ENCODE assay signal across 9 cellular contexts in genomic region chr7:41696323-41696916, GRCh38. TPM values are rescaled to one million over a fixed set of nuclear protein-coding genes. Genes with fewer than 3 reads are reported as not detected.
DNase-seq lines count a peak whose midpoint lies in the region; ATAC-seq and TF ChIP-seq lines count a peak whose summit lies in the region.
"Had no signal": no experiment of that assay in that cellular context is flagged by ENCODE, and none has a peak within 500 bp of the region (broad histone marks: within the 10 kb centered on the region; RNA-seq: fewer than 3 reads in every experiment).

No MANE protein-coding gene starts in this region.

- POLR2A ChIA-PET in Panc1 (lab: Charles Lee) = no interaction called here

- H3K9me3 ChIP-seq in Panc1 (ENCODE audit: control insufficient read depth, insufficient read depth, low read depth, low read length) (no peaks in the 10 kb centered on the region), liver (ENCODE audit: control insufficient read depth in 4 of 4, low read length in 3 of 4) (no peaks in the 10 kb centered on the region), subcutaneous abdominal adipose tissue (ENCODE audit: control insufficient read depth in 5 of 5, low read length in 5 of 5) (no peaks in the 10 kb centered on the region)

- CTCF ChIA-PET in Panc1 (lab: Charles Lee) = interaction anchor here (0.6 to 1.0 kb wide), 4 partner anchors 9 to 445 kb away, joined by 3 to 4 read pairs (median 3); no protein-coding TSS in a partner anchor

- H3K36me3 ChIP-seq in Panc1 (ENCODE audit: control insufficient read depth, insufficient read depth, low read length) (no peaks in the 10 kb centered on the region), liver (ENCODE audit: control insufficient read depth in 4 of 4, insufficient read depth in 3 of 4, low read depth in 1 of 4, low read length in 3 of 4) (no peaks in the 10 kb centered on the region), subcutaneous abdominal adipose tissue (ENCODE audit: control insufficient read depth in 5 of 5, insufficient read depth in 5 of 5, low read length in 5 of 5) (no peaks in the 10 kb centered on the region)

- in situ Hi-C loops in Panc1 (cut with HindIII; ENCODE audit: low pct_unique_long_range_greater_than_20kb, low sequenced_read_pairs) = no loop called here

- H3K4me1 ChIP-seq in Panc1 (ENCODE audit: control insufficient read depth, insufficient read depth, low read length) (no peaks in the 10 kb centered on the region), liver (ENCODE audit: control insufficient read depth in 4 of 4, insufficient read depth in 4 of 4, low read length in 3 of 4) (peaks cover 16 to 73% (median 59%) of the 10 kb centered on the region in 4 donors), subcutaneous abdominal adipose tissue (ENCODE audit: control insufficient read depth in 5 of 5, insufficient read depth in 5 of 5, low read length in 5 of 5) (peaks cover 0 to 31% (median 19%) of the 10 kb centered on the region in 5 donors)

- no peaks in the 10 kb centered on the region for H3K36me3 Mint-ChIP-seq in stimulated activated effector memory CD8-positive, alpha-beta T cell treated with anti-CD3 and anti-CD28 coated beads, Interleukin-12 subunit alpha, Interleukin-12 subunit beta, amount 100 ng/mL, for 72 hours
- H3K36me3 Mint-ChIP-seq: activated naive CD8-positive, alpha-beta T cell had no signal

- BruUV-seq in Panc1 (replicated peaks; lab: Mats Ljungman, UMichigan) = no TSS peak

- H3K27ac ChIP-seq in Panc1 (ENCODE audit: low read length) (no peak overlapping the region), liver (ENCODE audit: low read depth in 1 of 2, low read length in 2 of 2) (peak overlapping the region; percentile 63 to 75), subcutaneous abdominal adipose tissue (ENCODE audit: low read depth, low read length) (no peak overlapping the region)

- peaks cover 12% of the 10 kb centered on the region for H3K4me1 Mint-ChIP-seq in stimulated activated effector memory CD8-positive, alpha-beta T cell treated with anti-CD3 and anti-CD28 coated beads, Interleukin-12 subunit alpha, Interleukin-12 subunit beta, amount 100 ng/mL, for 72 hours

- peak overlapping the region; percentile 37 to 50 for H3K9ac ChIP-seq in liver (ENCODE audit: low read depth in 1 of 2, low read length in 2 of 2)
- H3K9ac ChIP-seq in subcutaneous abdominal adipose tissue (ENCODE audit: low read length in 5 of 5) = peak overlapping the region in 1 of 5 donors; percentile 32

- TF ChIP-seq RAD21 in liver (IDR thresholded peaks at IDR 0.05) = peak; percentile 87 to 91

- DNase-seq in GM03348 (ENCODE audit: low spot score) = peak; percentile 63
- DNase-seq in Panc1 (ENCODE audit: low read depth, low spot score) = no peak
- DNase-seq in dermis microvascular lymphatic vessel endothelial cell (ENCODE audit: low read depth in 2 of 2) = peak; percentile 47 to 93
- DNase-seq in stimulated activated effector memory CD8-positive, alpha-beta T cell treated with anti-CD3 and anti-CD28 coated beads, Interleukin-12 subunit alpha, Interleukin-12 subunit beta, amount 100 ng/mL, for 72 hours (ENCODE audit: low spot score in 2 of 2) = no peak

- H3K9me3 Mint-ChIP-seq in stimulated activated effector memory CD8-positive, alpha-beta T cell treated with anti-CD3 and anti-CD28 coated beads, Interleukin-12 subunit alpha, Interleukin-12 subunit beta, amount 100 ng/mL, for 72 hours = no peaks in the 10 kb centered on the region

- no peak overlapping the region for H3K27ac Mint-ChIP-seq in stimulated activated effector memory CD8-positive, alpha-beta T cell treated with anti-CD3 and anti-CD28 coated beads, Interleukin-12 subunit alpha, Interleukin-12 subunit beta, amount 100 ng/mL, for 72 hours
- H3K27ac Mint-ChIP-seq: activated naive CD8-positive, alpha-beta T cell had no signal

- H3K4me3 Mint-ChIP-seq in stimulated activated effector memory CD8-positive, alpha-beta T cell treated with anti-CD3 and anti-CD28 coated beads, Interleukin-12 subunit alpha, Interleukin-12 subunit beta, amount 100 ng/mL, for 72 hours = no peak overlapping the region
- H3K4me3 Mint-ChIP-seq: activated naive CD8-positive, alpha-beta T cell had no signal

- H3K27me3 ChIP-seq in Panc1 (ENCODE audit: control insufficient read depth, insufficient read depth, low read length) (peaks cover 5% of the 10 kb centered on the region), liver (ENCODE audit: control insufficient read depth in 4 of 4, insufficient read depth in 4 of 4, low read length in 3 of 4) (no peaks in the 10 kb centered on the region), subcutaneous abdominal adipose tissue (ENCODE audit: control insufficient read depth in 5 of 5, insufficient read depth in 4 of 5, low read length in 5 of 5) (peaks cover 6 to 15% (median 12%) of the 10 kb centered on the region in 5 donors)

- intact Hi-C loops in Panc1 (cut with micrococcal nuclease; ENCODE audit: unreplicated experiment) = no loop called here

- WGBS in liver = 25% methylated on average over 15 of the region's 15 CpGs

- peak; percentile 89 for TF ChIP-seq CTCF in Panc1 (IDR thresholded peaks at IDR 0.05)
- peak; percentile 57 for TF ChIP-seq CTCF in liver (IDR thresholded peaks at IDR 0.05; ENCODE audit: low read depth, low read length, missing input control)

- ATAC-seq in HG02678 (IDR thresholded peaks at IDR 0.05; ENCODE audit: unreplicated experiment) = peak; percentile 60
- peak; percentile 90 for ATAC-seq in Panc1
- ATAC-seq in HG02763 (IDR thresholded peaks at IDR 0.05; ENCODE audit: unreplicated experiment) = no peak
- no peak for ATAC-seq in stimulated activated effector memory CD8-positive, alpha-beta T cell treated with anti-CD3 and anti-CD28 coated beads, Interleukin-12 subunit alpha, Interleukin-12 subunit beta, amount 100 ng/mL, for 72 hours

- H3K4me3 ChIP-seq in Panc1 (ENCODE audit: low read depth in 2 of 2, low read length in 2 of 2) (peak overlapping the region; percentile 23 to 51; a peak in 3 of 4 replicates), liver (ENCODE audit: low read depth in 1 of 3, low read length in 3 of 3) (peak overlapping the region in 2 of 3 donors; percentile 29 to 38), subcutaneous abdominal adipose tissue (ENCODE audit: low read depth in 1 of 5, low read length in 5 of 5) (peak overlapping the region in 4 of 5 donors; percentile 49 to 68 (median 55))

TF ChIP-seq in liver, 16 proteins besides CTCF, POLR2A, EP300 and RAD21:
- TF ChIP-seq YY1 (IDR thresholded peaks at IDR 0.05) = peak; percentile 44
- TF ChIP-seq HNF4G (IDR thresholded peaks at IDR 0.05) = no peak
- peak; percentile 13 to 36 for TF ChIP-seq RXRA (IDR thresholded peaks at IDR 0.05)
- TF ChIP-seq MAX (IDR thresholded peaks at IDR 0.05) = no peak

RNA-seq across cellular contexts. Expression of gene INHBA, which starts 6.5 kb away (rescaled TPM):
- total RNA-seq in Panc1 (2021; ENCODE audit: unreplicated experiment) = 0.28 TPM
- 0.48 TPM for polyA plus RNA-seq in Panc1 (2012; ENCODE audit: insufficient read length)
- total RNA-seq in dermis microvascular lymphatic vessel endothelial cell = 0.51 and 1.3 TPM in 2 replicates
- 1 to 10 TPM in 1 of 2 donors, under 1 TPM in 1; 0.23 to 8.9 TPM for total RNA-seq in liver
- polyA plus RNA-seq in liver = 1 to 10 TPM; 1.4 to 4.6 TPM

Comparison
In these comparisons a context has a peak if more than half of its experiments do, and no peak if none do; other contexts are left out.
1. DNase-seq: peak in GM03348 (single experiment) and dermis microvascular lymphatic vessel endothelial cell (2 of 2); none in Panc1 (single experiment) and stimulated activated effector memory CD8-positive, alpha-beta T cell treated with anti-CD3 and anti-CD28 coated beads, Interleukin-12 subunit alpha, Interleukin-12 subunit beta, amount 100 ng/mL, for 72 hours (0 of 2).
2. ATAC-seq: peak in HG02678 (single experiment) and Panc1 (single experiment); none in HG02763 (single experiment) and stimulated activated effector memory CD8-positive, alpha-beta T cell treated with anti-CD3 and anti-CD28 coated beads, Interleukin-12 subunit alpha, Interleukin-12 subunit beta, amount 100 ng/mL, for 72 hours (single experiment).
3. H3K27ac ChIP-seq: peak in liver (2 of 2); none in Panc1 (single experiment) and subcutaneous abdominal adipose tissue (single experiment).
4. Peak in every context shown above with its lines, with median percentiles within 50 percentile points of each other: H3K4me3 ChIP-seq.